Comparison of ENCODE assay signal across 31 cellular contexts in genomic region chr2:190446193-190446592, GRCh38. TPM values are rescaled to one million over a fixed set of nuclear protein-coding genes. Genes with fewer than 3 reads are reported as not detected.
DNase-seq lines count a peak whose midpoint lies in the region; ATAC-seq and TF ChIP-seq lines count a peak whose summit lies in the region.
"Had no signal": no experiment of that assay in that cellular context is flagged by ENCODE, and none has a peak within 500 bp of the region (broad histone marks: within the 10 kb centered on the region; RNA-seq: fewer than 3 reads in every experiment).

No MANE protein-coding gene starts in this region.

- H3K27ac ChIP-seq in left ventricle myocardium inferior (replicated peaks) (peak overlapping the region; percentile 44), sigmoid colon (peak overlapping the region in 3 of 4 donors; percentile 5 to 59 (median 56)), upper lobe of right lung (peak overlapping the region; percentile 32)
- H3K27ac ChIP-seq: colonic mucosa, epithelial cell of prostate, KMS-11, left lung, psoas muscle, tibial artery had no signal

- H3K4me1 ChIP-seq in left ventricle myocardium inferior (peaks cover 65% of the 10 kb centered on the region), sigmoid colon (peaks cover 0 to 55% (median 50%) of the 10 kb centered on the region in 4 donors), upper lobe of right lung (no peaks in the 10 kb centered on the region)
- H3K4me1 ChIP-seq: colonic mucosa, psoas muscle had no signal

- H3K4me3 ChIP-seq in left ventricle myocardium inferior (no peak overlapping the region), sigmoid colon (no peak overlapping the region), upper lobe of right lung (no peak overlapping the region)
- H3K4me3 ChIP-seq: colonic mucosa, GM12878, left lung, psoas muscle, tibial artery had no signal

- no peak for TF ChIP-seq POLR2A in sigmoid colon (IDR thresholded peaks at IDR 0.05)

- 83 to 94% methylated on average over 2 of the region's 2 CpGs for WGBS in sigmoid colon, 2 donors

- TF ChIP-seq EP300 in sigmoid colon (IDR thresholded peaks at IDR 0.05) = no peak

- ATAC-seq in Right ventricle myocardium superior (ENCODE audit: poor library complexity) = no peak
- ATAC-seq in upper lobe of right lung = no peak
- no peak for ATAC-seq in GM21526 (IDR thresholded peaks at IDR 0.05; ENCODE audit: low FRiP score, unreplicated experiment)
- no peak for ATAC-seq in GM18498 (IDR thresholded peaks at IDR 0.05; ENCODE audit: unreplicated experiment)
- ATAC-seq in GM21723 (IDR thresholded peaks at IDR 0.05; ENCODE audit: unreplicated experiment) = no peak
- ATAC-seq: activated T-cell treated with anti-CD3 and anti-CD28 coated beads, Interleukin-2, amount 50 U/mL, for 72 hours; left lung; psoas muscle; Right ventricle myocardium inferior; SK-N-SH treated with all-trans-retinoic acid at 6 μM for 48 hours; stimulated activated memory B cell treated with anti-CD40 and anti-IgM and Interleukin-4, amounts not matched to agents 10 μg/mL and 1 μg/mL and 100 μg/mL, for 72 hours had no signal

- H3K36me3 ChIP-seq in left ventricle myocardium inferior (no peaks in the 10 kb centered on the region), sigmoid colon (no peaks in the 10 kb centered on the region), upper lobe of right lung (no peaks in the 10 kb centered on the region)
- H3K36me3 ChIP-seq: colonic mucosa, left lung, tibial artery had no signal

- H3K27me3 ChIP-seq in left ventricle myocardium inferior (ENCODE audit: low read depth) (no peaks in the 10 kb centered on the region), sigmoid colon (no peaks in the 10 kb centered on the region), upper lobe of right lung (no peaks in the 10 kb centered on the region)
- H3K27me3 ChIP-seq: colonic mucosa, left lung, tibial artery had no signal

- TF ChIP-seq CTCF in left ventricle myocardium inferior (IDR thresholded peaks at IDR 0.05; ENCODE audit: borderline replicate concordance) (no peak), sigmoid colon (IDR thresholded peaks at IDR 0.05) (no peak), upper lobe of right lung (IDR thresholded peaks at IDR 0.05) (no peak)

- H3K9me3 ChIP-seq in left ventricle myocardium inferior (replicated peaks) (no peaks in the 10 kb centered on the region), sigmoid colon (no peaks in the 10 kb centered on the region), upper lobe of right lung (no peaks in the 10 kb centered on the region)
- H3K9me3 ChIP-seq: colonic mucosa, left lung, psoas muscle, tibial artery had no signal

- intact Hi-C loops in left ventricle myocardium inferior (cut with micrococcal nuclease) = no loop called here
- intact Hi-C loops in Right ventricle myocardium superior (cut with DNase I) = no loop called here
- intact Hi-C loops in sigmoid colon (cut with DNase I) = no loop called here
- intact Hi-C loops in upper lobe of right lung (cut with DNase I) = no loop called here

- DNase-seq in left ventricle myocardium inferior (no peak), Right ventricle myocardium superior (no peak), globus pallidus (ENCODE audit: low spot score) (peak; percentile 36), sigmoid colon (no peak), upper lobe of right lung (no peak)
- DNase-seq: activated CD4-positive, alpha-beta memory T cell treated with anti-CD3 and anti-CD28 coated beads for 36 hours; activated CD4-positive, CD25-positive, alpha-beta regulatory T cell treated with anti-CD3 and anti-CD28 coated beads, Interleukin-2, amount 50 U/mL, for 72 hours; activated naive CD4-positive, alpha-beta T cell; activated T-cell treated with anti-CD3 and anti-CD28 coated beads, Interleukin-2, amount 50 U/mL, for 72 hours; CD4-positive, alpha-beta memory T cell; colonic mucosa; DMS153; effector CD8-positive, alpha-beta T cell; H9; left lung; MM.1S; naive B cell; NCI-H1417; NCI-H2029 treated with DMSO at 0.1 percent for 48 hours; NCI-H524 treated with DMSO at 0.1 percent for 48 hours; psoas muscle; tibial artery had no signal

RNA-seq across cellular contexts. Expression of gene MFSD6, which starts 38.0 kb away (rescaled TPM):
- total RNA-seq in left ventricle myocardium inferior = 21.4 TPM
- 21.8 TPM for total RNA-seq in Right ventricle myocardium superior
- total RNA-seq in sigmoid colon = 10 to 100 TPM; 46.7 to 87.5 (median 60.1) TPM
- polyA plus RNA-seq in sigmoid colon = 10 to 100 TPM in 1 of 3 donors, 1 to 10 TPM in 2; 8.4 to 23.0 (median 8.8) TPM
- total RNA-seq in upper lobe of right lung = 55.8 TPM
